ENCODE assay signal across 1 cellular context in genomic region chr1:222068937-222069336, GRCh38.
TF ChIP-seq lines count a peak whose summit lies in the region.

No MANE protein-coding gene starts in this region.

TF ChIP-seq in GM23338, 12 proteins besides CTCF, POLR2A, EP300 and RAD21 (continued from another document):
- TF ChIP-seq ZNF462 (CRISPR knock-in tag; IDR thresholded peaks at IDR 0.05): no peak
